24 cellular contexts compared by ENCODE assay signal in genomic region chr21:41976611-41977010, GRCh38.
"Had no signal": no experiment of that assay in that cellular context is flagged by ENCODE, and none has a peak within 500 bp of the region (broad histone marks: within the 10 kb centered on the region; RNA-seq: fewer than 3 reads in every experiment).

No MANE protein-coding gene starts in this region.

- H3K27me3 ChIP-seq: adrenal gland had no signal

- H3K27ac ChIP-seq: adrenal gland, PC-9, RWPE1 had no signal

- DNase-seq: activated CD4-positive, alpha-beta T cell treated with anti-CD3 and anti-CD28 coated beads, Interleukin-2, amount 10 ng/mL, durations not matched to agents 24 days and 14 days; activated CD4-positive, alpha-beta T cell treated with anti-CD3 and anti-CD28 coated beads, Interleukin-2, amount 50 U/mL, for 4 hours; activated CD8-positive, alpha-beta T cell treated with anti-CD3 and anti-CD28 coated beads for 36 hours; activated gamma-delta T cell treated with Interleukin-2 at 50 U/mL for 16 hours; activated naive CD4-positive, alpha-beta T cell treated with anti-CD3 and anti-CD28 coated beads for 36 hours; activated T-cell treated with anti-CD3 and anti-CD28 coated beads, Interleukin-2, amount 50 U/mL, for 1 hour; caudate nucleus; cerebellar nuclear complex; Karpas-422; KBM-7; NCI-H1105; NCI-H1417 treated with DMSO at 0.1 percent for 48 hours; NCI-H1930; NCI-H526; NCI-H748 treated with DMSO at 0.1 percent for 48 hours; PC-9; Right ventricle myocardium superior; SW 1271; T-helper 1 cell had no signal

- H3K36me3 ChIP-seq: adrenal gland had no signal

- ATAC-seq: activated CD8-positive, alpha-beta T cell treated with anti-CD3 and anti-CD28 coated beads for 36 hours; activated naive CD4-positive, alpha-beta T cell treated with anti-CD3 and anti-CD28 coated beads, Interleukin-2, amount 50 U/mL, for 72 hours had no signal

- H3K4me1 Mint-ChIP-seq: brain had no signal

- H3K36me3 Mint-ChIP-seq: brain had no signal

- H3K4me3 Mint-ChIP-seq: activated CD4-positive, alpha-beta T cell treated with anti-CD3 and anti-CD28 coated beads, Interleukin-2, amount 10 ng/mL, durations not matched to agents 24 days and 14 days; activated CD8-positive, alpha-beta T cell treated with anti-CD3 and anti-CD28 coated beads for 36 hours; activated naive CD4-positive, alpha-beta T cell treated with anti-CD3 and anti-CD28 coated beads for 36 hours; activated T-helper 1 cell treated with anti-CD3 and anti-CD28 coated beads, Interleukin-12 subunit alpha, Interleukin-12 subunit beta, Interleukin-2, Interleukin-4 antibody, amounts not matched to agents 30 ng/mL and 10 ng/mL and 1 ng/mL, durations not matched to agents 14 hours and 24 hours and 36 hours; brain had no signal

- H3K27ac Mint-ChIP-seq: activated CD4-positive, alpha-beta T cell treated with anti-CD3 and anti-CD28 coated beads, Interleukin-2, amount 10 ng/mL, durations not matched to agents 24 days and 14 days; activated CD8-positive, alpha-beta T cell treated with anti-CD3 and anti-CD28 coated beads for 36 hours; activated naive CD4-positive, alpha-beta T cell treated with anti-CD3 and anti-CD28 coated beads for 36 hours; activated naive CD4-positive, alpha-beta T cell treated with anti-CD3 and anti-CD28 coated beads, Interleukin-2, amount 50 U/mL, for 72 hours; activated T-helper 1 cell treated with anti-CD3 and anti-CD28 coated beads, Interleukin-12 subunit alpha, Interleukin-12 subunit beta, Interleukin-2, Interleukin-4 antibody, amounts not matched to agents 30 ng/mL and 10 ng/mL and 1 ng/mL, durations not matched to agents 14 hours and 24 hours and 36 hours; brain had no signal

- H3K4me3 ChIP-seq: adrenal gland, PC-9 had no signal

- H3K27me3 Mint-ChIP-seq: activated CD4-positive, alpha-beta T cell treated with anti-CD3 and anti-CD28 coated beads, Interleukin-2, amount 10 ng/mL, durations not matched to agents 24 days and 14 days; brain had no signal
